Comparison of ENCODE assay signal across 8 cellular contexts in the genomic region with DNA sequence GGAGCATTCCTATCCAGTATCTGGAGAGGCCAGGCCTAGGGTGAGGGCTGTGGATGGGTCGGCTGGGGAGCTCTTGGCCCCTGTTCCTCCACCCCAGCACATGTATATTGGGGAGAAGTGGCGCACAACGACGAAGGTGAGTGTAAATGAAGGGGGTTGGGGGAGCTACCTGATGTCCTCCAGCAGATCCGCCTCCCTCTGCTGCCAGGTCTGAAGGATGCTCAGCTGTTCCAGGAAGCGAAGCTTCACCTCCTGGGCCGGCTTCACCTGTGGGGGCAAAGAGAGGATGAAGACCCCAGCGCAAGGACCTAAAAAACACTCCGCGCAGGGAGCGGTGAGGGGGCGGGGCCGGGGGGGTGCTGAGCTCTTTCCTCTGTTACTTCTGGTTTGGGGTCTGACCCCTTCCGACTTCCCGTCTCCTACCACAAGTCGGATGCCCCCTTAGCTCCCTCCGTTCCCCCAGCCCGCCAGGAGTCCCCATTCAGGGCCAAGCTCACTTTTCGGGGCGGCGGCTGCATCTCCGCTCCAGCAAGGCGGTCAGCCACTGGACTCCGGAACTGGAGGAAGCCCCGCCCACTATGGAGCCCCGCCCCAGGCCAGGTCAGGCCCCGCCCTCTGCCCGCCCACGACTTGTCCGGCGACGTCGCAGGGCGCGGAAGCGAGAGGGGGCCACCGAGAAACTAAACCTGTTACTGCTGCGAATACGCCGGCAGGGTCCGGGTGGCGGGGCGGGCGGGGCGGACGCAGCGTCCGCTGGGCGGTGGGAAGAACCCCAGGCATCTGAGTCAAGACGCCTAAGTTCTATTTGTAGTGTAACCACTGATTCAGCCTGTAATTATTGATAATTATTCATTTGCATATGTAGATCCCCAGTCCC. TPM values are rescaled to one million over a fixed set of nuclear protein-coding genes. Genes with fewer than 3 reads are reported as not detected.
DNase-seq lines count a peak whose midpoint lies in the region; ATAC-seq lines count a peak whose summit lies in the region.

A gene (minus strand): TSS at position 568 of the 877 bp plus-strand sequence. CDS start 50 bp downstream, at position 518.

- peaks cover 32% of the 10 kb centered on the region for H3K4me1 Mint-ChIP-seq in activated CD4-positive, alpha-beta memory T cell treated with anti-CD3 and anti-CD28 coated beads, Interleukin-2, amount 10 ng/mL, durations not matched to agents 7 days and 5 days
- H3K4me1 Mint-ChIP-seq in memory B cell = peaks cover 30% of the 10 kb centered on the region

- CTCF ChIA-PET in activated CD4-positive, alpha-beta memory T cell treated with anti-CD3 and anti-CD28 coated beads, Interleukin-2, amount 10 ng/mL, durations not matched to agents 7 days and 5 days (lab: Charles Lee) = interaction anchor here (0.8 to 2.4 kb wide), 14 partner anchors 9 to 483 kb away, joined by 3 to 21 read pairs (median 6); a partner anchor contains a TSS

- H3K27me3 ChIP-seq in effector memory CD4-positive, alpha-beta T cell (replicated peaks; ENCODE audit: control insufficient read depth, insufficient read depth, low read length, poor library complexity, severe bottlenecking) = no peaks in the 10 kb centered on the region

- H3K36me3 Mint-ChIP-seq in activated CD4-positive, alpha-beta memory T cell treated with anti-CD3 and anti-CD28 coated beads, Interleukin-2, amount 10 ng/mL, durations not matched to agents 7 days and 5 days (ENCODE audit: low read depth) = peaks cover 25% of the 10 kb centered on the region
- H3K36me3 Mint-ChIP-seq in memory B cell = peaks cover 9% of the 10 kb centered on the region

- no peaks in the 10 kb centered on the region for H3K9me3 ChIP-seq in effector memory CD4-positive, alpha-beta T cell (ENCODE audit: control insufficient read depth, low read length)

- H3K27me3 Mint-ChIP-seq in activated CD4-positive, alpha-beta memory T cell treated with anti-CD3 and anti-CD28 coated beads, Interleukin-2, amount 10 ng/mL, durations not matched to agents 7 days and 5 days = no peaks in the 10 kb centered on the region
- peaks cover 9% of the 10 kb centered on the region for H3K27me3 Mint-ChIP-seq in memory B cell

- POLR2A ChIA-PET in activated CD4-positive, alpha-beta memory T cell treated with anti-CD3 and anti-CD28 coated beads, Interleukin-2, amount 10 ng/mL, durations not matched to agents 7 days and 5 days (lab: Charles Lee) = interaction anchor here (0.7 to 6.8 kb wide), 15 partner anchors 9 to 318 kb away, joined by 3 to 98 read pairs (median 5); a partner anchor contains a TSS

- ATAC-seq in HG02943 (IDR thresholded peaks at IDR 0.05; ENCODE audit: low read depth, unreplicated experiment) = peak; percentile 96
- peak; percentile 96 for ATAC-seq in memory B cell (ENCODE audit: low read depth)

- peak; percentile 34 to 57 for DNase-seq in SHP77 (lab: John Stamatoyannopoulos, UW)
- no peak for DNase-seq in SHP77 treated with DMSO at 0.1 percent for 48 hours (lab: John Stamatoyannopoulos, UW)
- DNase-seq in NCI-H345 treated with DMSO at 0.1 percent for 48 hours (lab: John Stamatoyannopoulos, UW; ENCODE audit: unreplicated experiment) = peak; percentile 29
- DNase-seq in activated CD4-positive, alpha-beta memory T cell treated with anti-CD3 and anti-CD28 coated beads, Interleukin-2, amount 10 ng/mL, durations not matched to agents 7 days and 5 days = peak; percentile 89
- DNase-seq in effector memory CD4-positive, alpha-beta T cell = peak; percentile 73 to 77 (median 76)
- DNase-seq in memory B cell (ENCODE audit: low spot score in 2 of 2) = peak; percentile 73 to 85
- DNase-seq in stimulated activated CD4-positive, alpha-beta T cell treated with anti-CD3 and anti-CD28 coated beads, TNF-alpha, amount 100 ng/mL, for 48 hours (ENCODE audit: low read depth in 3 of 3) = peak; percentile 71 to 80 (median 71)

- peak within 1 kb of the TSS; percentile 89 for H3K27ac Mint-ChIP-seq in activated CD4-positive, alpha-beta memory T cell treated with anti-CD3 and anti-CD28 coated beads, Interleukin-2, amount 10 ng/mL, durations not matched to agents 7 days and 5 days
- H3K27ac Mint-ChIP-seq in memory B cell = peak within 1 kb of the TSS; percentile 88

- H3K9me3 Mint-ChIP-seq in activated CD4-positive, alpha-beta memory T cell treated with anti-CD3 and anti-CD28 coated beads, Interleukin-2, amount 10 ng/mL, durations not matched to agents 7 days and 5 days = no peaks in the 10 kb centered on the region
- H3K9me3 Mint-ChIP-seq in memory B cell = no peaks in the 10 kb centered on the region

- H3K27ac ChIP-seq in effector memory CD4-positive, alpha-beta T cell (ENCODE audit: insufficient read depth, low read length, poor library complexity, severe bottlenecking) = peak within 1 kb of the TSS; percentile 72

- peaks cover 8% of the 10 kb centered on the region for H3K4me1 ChIP-seq in effector memory CD4-positive, alpha-beta T cell (ENCODE audit: control insufficient read depth, insufficient read depth, low read length, poor library complexity, severe bottlenecking)

- peak within 1 kb of the TSS; percentile 68 for H3K4me3 ChIP-seq in effector memory CD4-positive, alpha-beta T cell (ENCODE audit: insufficient read depth, low read depth, low read length, poor library complexity, severe bottlenecking)

- peaks cover 19% of the 10 kb centered on the region for H3K36me3 ChIP-seq in effector memory CD4-positive, alpha-beta T cell (ENCODE audit: control insufficient read depth, insufficient read depth, low read length)

- H3K4me3 Mint-ChIP-seq in activated CD4-positive, alpha-beta memory T cell treated with anti-CD3 and anti-CD28 coated beads, Interleukin-2, amount 10 ng/mL, durations not matched to agents 7 days and 5 days = peak within 1 kb of the TSS; percentile 98
- peak within 1 kb of the TSS; percentile 98 for H3K4me3 Mint-ChIP-seq in memory B cell

RNA-seq across cellular contexts. Expression of the gene that starts here (rescaled TPM):
- 10 to 100 TPM; 69.8 to 71.8 TPM for total RNA-seq in activated CD4-positive, alpha-beta memory T cell treated with anti-CD3 and anti-CD28 coated beads, Interleukin-2, amount 10 ng/mL, durations not matched to agents 7 days and 5 days
